ENCODE assay signal across 17 cellular contexts in the genomic region with DNA sequence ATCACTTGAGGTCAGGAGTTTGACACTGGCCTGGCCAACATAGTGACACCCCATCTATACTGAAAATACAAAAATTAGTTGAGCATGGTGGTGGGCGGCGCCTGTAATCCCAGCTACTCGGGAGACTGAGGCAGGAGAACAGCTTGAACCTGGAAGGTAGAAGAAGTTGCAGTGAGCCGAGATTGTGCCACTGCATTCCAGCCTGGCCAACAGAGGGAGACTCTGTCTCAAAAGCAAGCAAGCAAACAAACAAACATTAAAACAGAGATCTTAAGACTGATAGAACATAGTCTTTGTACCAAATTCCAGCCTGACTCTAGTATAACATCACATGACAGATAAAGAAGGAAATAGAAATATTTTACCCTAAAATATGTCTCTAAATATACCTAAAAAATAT.
DNase-seq lines count a peak whose midpoint lies in the region; ATAC-seq, FAIRE-seq and TF ChIP-seq lines count a peak whose summit lies in the region.
"Had no signal": no experiment of that assay in that cellular context is flagged by ENCODE, and none has a peak within 500 bp of the region (broad histone marks: within the 10 kb centered on the region; RNA-seq: fewer than 3 reads in every experiment).

No MANE protein-coding gene starts in this region.

- DNase-seq in A549 (ENCODE audit: low read depth in 1 of 2, low spot score in 1 of 2) (peak in 1 of 2 experiments; percentile 35), HFFc6 (no peak), mammary epithelial cell (no peak), BE2C (no peak), lower leg skin (ENCODE audit: low spot score in 2 of 2) (no peak), cerebellum (ENCODE audit: low spot score) (no peak), CD14-positive monocyte (ENCODE audit: low spot score) (no peak)
- DNase-seq: activated gamma-delta T cell treated with Interleukin-2 at 50 U/mL for 16 hours; cerebellar nuclear complex; DMS79 treated with DMSO at 0.1 percent for 48 hours; NCI-H2029; posterior cingulate gyrus; SIG-M5; stimulated activated CD8-positive, alpha-beta memory T cell treated with anti-CD3 and anti-CD28 coated beads, Interleukin-4, amount 100 ng/mL, for 48 hours had no signal

- CTCF ChIA-PET in A549 (lab: Yijun Ruan, JAX) = interaction anchor here (1.0 to 1.2 kb wide), 3 partner anchors 9 to 55 kb away, joined by 3 to 4 read pairs (median 3); no protein-coding TSS in a partner anchor
- CTCF ChIA-PET in mammary epithelial cell (lab: Charles Lee; ENCODE audit: low non-redundant PET) = no interaction called here

- H3K36me3 ChIP-seq in mammary epithelial cell (ENCODE audit: insufficient read depth, low read length) (no peaks in the 10 kb centered on the region), liver (ENCODE audit: control insufficient read depth in 4 of 4, insufficient read depth in 3 of 4, low read depth in 1 of 4, low read length in 3 of 4) (no peaks in the 10 kb centered on the region), BE2C (no peaks in the 10 kb centered on the region)
- H3K36me3 ChIP-seq: tibial nerve had no signal

- H3K4me1 Mint-ChIP-seq in HFFc6 (ENCODE audit: low read depth) (peaks cover 7% of the 10 kb centered on the region), CD14-positive monocyte (no peaks in the 10 kb centered on the region)

- no peak overlapping the region for H3K4me3 Mint-ChIP-seq in HFFc6
- no peak overlapping the region for H3K4me3 Mint-ChIP-seq in CD14-positive monocyte

- no peak for FAIRE-seq in A549 (lab: Jason Lieb, UNC)
- FAIRE-seq: K562 had no signal

- 66% methylated on average over 4 of the region's 4 CpGs for WGBS in A549 (ENCODE audit: missing lambda C conversion rate)
- 85% methylated on average over 4 of the region's 4 CpGs for WGBS in mammary epithelial cell (ENCODE audit: low coverage, missing lambda C conversion rate)
- 91% methylated on average over 4 of the region's 4 CpGs for WGBS in liver
- 89 to 90% methylated on average over 4 of the region's 4 CpGs for WGBS in lower leg skin, 2 donors

- TF ChIP-seq POLR2A in A549 (IDR thresholded peaks at IDR 0.05; ENCODE audit: low read length) (no peak), lower leg skin (IDR thresholded peaks at IDR 0.05) (no peak)

- peaks cover 32% of the 10 kb centered on the region for H3K4me1 ChIP-seq in A549
- H3K4me1 ChIP-seq in mammary epithelial cell (ENCODE audit: insufficient read depth, low read length) = peaks cover 17% of the 10 kb centered on the region
- H3K4me1 ChIP-seq in liver (ENCODE audit: control insufficient read depth in 4 of 4, insufficient read depth in 4 of 4, low read length in 3 of 4) = peaks cover 0 to 2% (median 0%) of the 10 kb centered on the region in 4 donors
- no peaks in the 10 kb centered on the region for H3K4me1 ChIP-seq in BE2C
- H3K4me1 ChIP-seq: tibial nerve had no signal

- H4K20me1 ChIP-seq in mammary epithelial cell (ENCODE audit: insufficient read depth, low read length) = no peaks in the 10 kb centered on the region

- TF ChIP-seq CTCF in A549 (IDR thresholded peaks at IDR 0.05) (peak; percentile 42), HFFc6 (IDR thresholded peaks at IDR 0.05) (peak; percentile 62; the same call in 1 of the 2 replicates), mammary epithelial cell (conservative IDR thresholded peaks at IDR 0.05 in 1 of 2, IDR thresholded peaks at IDR 0.05 in 1 of 2; ENCODE audit: extremely low read depth in 1 of 2, insufficient read depth in 1 of 2, low read depth in 1 of 2, low read length in 2 of 2) (peak in 1 of 2 donors; percentile 49), liver (IDR thresholded peaks at IDR 0.05; ENCODE audit: low read depth, low read length, missing input control) (peak; percentile 7), BE2C (IDR thresholded peaks at IDR 0.05; ENCODE audit: low read depth, low read length) (no peak), lower leg skin (IDR thresholded peaks at IDR 0.05) (no peak), CD14-positive monocyte (IDR thresholded peaks at IDR 0.05) (no peak)

- H3K27ac Mint-ChIP-seq in HFFc6 (no peak overlapping the region), CD14-positive monocyte (no peak overlapping the region)

- H3K27me3 ChIP-seq in mammary epithelial cell (ENCODE audit: insufficient read depth, low read length) (no peaks in the 10 kb centered on the region), liver (ENCODE audit: control insufficient read depth in 4 of 4, insufficient read depth in 4 of 4, low read length in 3 of 4) (no peaks in the 10 kb centered on the region), BE2C (no peaks in the 10 kb centered on the region)
- H3K27me3 ChIP-seq: tibial nerve had no signal

- peak; percentile 45 to 56; a peak in 4 of 5 replicates for TF ChIP-seq RAD21 in A549 (conservative IDR thresholded peaks at IDR 0.05 in 1 of 2, IDR thresholded peaks at IDR 0.05 in 1 of 2)
- peak in 1 of 2 donors; percentile 56 for TF ChIP-seq RAD21 in liver (IDR thresholded peaks at IDR 0.05)

- peaks cover 4% of the 10 kb centered on the region for H3K9me3 Mint-ChIP-seq in HFFc6
- peaks cover 0 to 5% (median 3%) of the 10 kb centered on the region in 7 donors for H3K9me3 Mint-ChIP-seq in CD14-positive monocyte

- peaks cover 4% of the 10 kb centered on the region; the same call in 1 of the 2 replicates for H3K36me3 Mint-ChIP-seq in HFFc6 (ENCODE audit: low read depth)
- H3K36me3 Mint-ChIP-seq in CD14-positive monocyte = no peaks in the 10 kb centered on the region

- no peaks in the 10 kb centered on the region for H3K27me3 Mint-ChIP-seq in HFFc6 (ENCODE audit: insufficient read depth)
- H3K27me3 Mint-ChIP-seq in CD14-positive monocyte (ENCODE audit: low read depth in 3 of 3) = peaks cover 0 to 4% (median 3%) of the 10 kb centered on the region in 3 donors

- no peak for TF ChIP-seq EP300 in A549 (IDR thresholded peaks at IDR 0.05)

- intact Hi-C loops in mammary epithelial cell (cut with micrococcal nuclease) (loop anchor here (5.0 kb wide), 1 partner anchor 168 kb away; the partner anchor contains the start of gene PTPRM), lower leg skin (cut with DNase I; ENCODE audit: low total_unique reads) (no loop called here), CD14-positive monocyte (cut with micrococcal nuclease) (no loop called here)

- POLR2A ChIA-PET in A549 (lab: Yijun Ruan, JAX) = no interaction called here

- peak overlapping the region; percentile 33 for H2AFZ ChIP-seq in mammary epithelial cell (ENCODE audit: low read depth, low read length)

- peak overlapping the region; percentile 3 for H3K4me2 ChIP-seq in A549
- no peak overlapping the region for H3K4me2 ChIP-seq in mammary epithelial cell (ENCODE audit: insufficient read depth, low read depth, low read length)

- H3K4me3 ChIP-seq in A549 (no peak overlapping the region), mammary epithelial cell (replicated peaks in 1 of 3; ENCODE audit: insufficient read depth in 1 of 3, low read depth in 2 of 3, low read length in 3 of 3) (no peak overlapping the region), liver (ENCODE audit: low read depth in 1 of 3, low read length in 3 of 3) (no peak overlapping the region), BE2C (ENCODE audit: low read depth, low read length) (no peak overlapping the region), lower leg skin (ENCODE audit: low read depth, poor library complexity, severe bottlenecking) (no peak overlapping the region)
- H3K4me3 ChIP-seq: K562, tibial nerve had no signal

- in situ Hi-C loops in mammary epithelial cell (cut with MboI; ENCODE audit: low sequenced_read_pairs in 2 of 2) = no loop called here

- H3K79me2 ChIP-seq in mammary epithelial cell (ENCODE audit: insufficient read depth, low read length) = peaks cover 17% of the 10 kb centered on the region

- dilution Hi-C loops in mammary epithelial cell (cut with HindIII; ENCODE audit: low sequenced_read_pairs) = no loop called here

- H3K9ac ChIP-seq in mammary epithelial cell (ENCODE audit: insufficient read depth, low read length) (no peak overlapping the region), liver (ENCODE audit: low read depth in 1 of 2, low read length in 2 of 2) (no peak overlapping the region)

- H3K27ac ChIP-seq in A549 (peak overlapping the region; percentile 63 to 76), mammary epithelial cell (ENCODE audit: insufficient read depth, low read depth, low read length) (no peak overlapping the region), liver (ENCODE audit: low read depth in 1 of 2, low read length in 2 of 2) (no peak overlapping the region)
- H3K27ac ChIP-seq: tibial nerve had no signal

- H3K9me3 ChIP-seq in A549 (no peaks in the 10 kb centered on the region), mammary epithelial cell (replicated peaks; ENCODE audit: insufficient read depth, low read length) (no peaks in the 10 kb centered on the region), liver (ENCODE audit: control insufficient read depth in 4 of 4, low read length in 3 of 4) (no peaks in the 10 kb centered on the region), BE2C (no peaks in the 10 kb centered on the region)
- H3K9me3 ChIP-seq: tibial nerve had no signal

- no TSS peak for BruUV-seq in mammary epithelial cell (replicated peaks; lab: Mats Ljungman, UMichigan)

- 0 out of 6 replicates have a peak, but pooled peaks of 1 of the 2 experiments have one; percentile 29 for ATAC-seq in A549
- ATAC-seq: K562 had no signal

TF ChIP-seq in A549, 52 proteins besides CTCF, POLR2A, EP300 and RAD21:
- TF ChIP-seq GATA3 (IDR thresholded peaks at IDR 0.05; ENCODE audit: borderline replicate concordance) (peak; percentile 65), ATOH8 (CRISPR knock-in tag; IDR thresholded peaks at IDR 0.05; ENCODE audit: low read depth) (no peak), ESRRA (IDR thresholded peaks at IDR 0.05; ENCODE audit: borderline replicate concordance, low read length) (no peak), SMC3 (IDR thresholded peaks at IDR 0.05) (peak; percentile 52; the same call in 2 of the 3 replicates)

TF ChIP-seq in liver, 16 proteins besides CTCF, POLR2A, EP300 and RAD21 (continues in another document):
- TF ChIP-seq RXRA (IDR thresholded peaks at IDR 0.05) = no peak
- no peak for TF ChIP-seq FOXA1 (IDR thresholded peaks at IDR 0.05)
- no peak for TF ChIP-seq JUND (IDR thresholded peaks at IDR 0.05)
- TF ChIP-seq HNF4G (IDR thresholded peaks at IDR 0.05) = no peak
- TF ChIP-seq EGR1 (IDR thresholded peaks at IDR 0.05; ENCODE audit: low read depth in 2 of 2) = no peak
- no peak for TF ChIP-seq ATF3 (IDR thresholded peaks at IDR 0.05)
- no peak for TF ChIP-seq GABPA (IDR thresholded peaks at IDR 0.05 in 1 of 2, conservative IDR thresholded peaks at IDR 0.05 in 1 of 2)
- TF ChIP-seq NR2F2 (IDR thresholded peaks at IDR 0.05) = no peak
- no peak for TF ChIP-seq MAX (IDR thresholded peaks at IDR 0.05)
- TF ChIP-seq TAF1 (conservative IDR thresholded peaks at IDR 0.05) = no peak
- no peak for TF ChIP-seq FOXA2 (IDR thresholded peaks at IDR 0.05)

Comparison
In these comparisons a context has a peak if more than half of its experiments do, and no peak if none do; other contexts are left out.
1. H3K27ac ChIP-seq: peak in A549 (2 of 2); none in mammary epithelial cell (single experiment) and liver (0 of 2).
2. CTCF ChIP-seq: peak in A549 (single experiment), HFFc6 (single experiment) and liver (single experiment); none in BE2C (single experiment), lower leg skin (0 of 3) and CD14-positive monocyte (single experiment).